Comparison of ENCODE assay signal across 1 cellular context in genomic region chr1:156104861-156105546, GRCh38.
TF ChIP-seq lines count a peak whose summit lies in the region.

No MANE protein-coding gene starts in this region.

TF ChIP-seq in endothelial cell of umbilical vein, 7 proteins besides CTCF, POLR2A, EP300 and RAD21:
- no peak for TF ChIP-seq GATA2 (IDR thresholded peaks at IDR 0.05; ENCODE audit: insufficient read depth, insufficient read length, low read depth, low read length)
- TF ChIP-seq MAX (IDR thresholded peaks at IDR 0.05; ENCODE audit: insufficient read depth, insufficient read length), result no peak
- no peak for TF ChIP-seq MYC (IDR thresholded peaks at IDR 0.05; ENCODE audit: low read depth, low read length)
- no peak for TF ChIP-seq POLR2AphosphoS5 (IDR thresholded peaks at IDR 0.05; ENCODE audit: insufficient read depth, low read depth, low read length)
- TF ChIP-seq JUN (IDR thresholded peaks at IDR 0.05; ENCODE audit: borderline replicate concordance, insufficient read depth, insufficient read length, low read depth), result no peak
- no peak for TF ChIP-seq EZH2 (IDR thresholded peaks at IDR 0.05; ENCODE audit: borderline replicate concordance, low read depth, low read length, severe bottlenecking)
- no peak for TF ChIP-seq FOS (IDR thresholded peaks at IDR 0.05; ENCODE audit: borderline replicate concordance, insufficient read depth, low read length)
